12 cellular contexts compared by ENCODE assay signal in genomic region chr13:32228330-32229041, GRCh38.
A peak's percentile ranks its signal among the peaks of the same experiment; 100 is the strongest.
DNase-seq lines count a peak whose midpoint lies in the region; ATAC-seq and TF ChIP-seq lines count a peak whose summit lies in the region.
"Had no signal": no experiment of that assay in that cellular context is flagged by ENCODE, and none has a peak within 500 bp of the region (broad histone marks: within the 10 kb centered on the region; RNA-seq: fewer than 3 reads in every experiment).

No MANE protein-coding gene starts in this region.

- H3K27me3 Mint-ChIP-seq in activated T-cell treated with anti-CD3 and anti-CD28 coated beads, Interleukin-2, amount 50 U/mL, for 4 hours (ENCODE audit: low read depth) = no peaks in the 10 kb centered on the region
- H3K27me3 Mint-ChIP-seq in brain = no peaks in the 10 kb centered on the region

- peak overlapping the region in 4 of 5 experiments; percentile 30 to 63 (median 54) for H3K27ac Mint-ChIP-seq in brain

- H3K36me3 ChIP-seq in aorta (ENCODE audit: control insufficient read depth in 1 of 2, insufficient read depth in 2 of 2, low read length in 1 of 2) = peaks cover 3 to 4% of the 10 kb centered on the region in 2 donors
- H3K36me3 ChIP-seq: Peyer's patch had no signal

- no peaks in the 10 kb centered on the region for H3K9me3 ChIP-seq in aorta (ENCODE audit: control insufficient read depth, low read length)
- H3K9me3 ChIP-seq: esophagus squamous epithelium, Peyer's patch had no signal

- H3K4me1 Mint-ChIP-seq in activated T-cell treated with anti-CD3 and anti-CD28 coated beads, Interleukin-2, amount 50 U/mL, for 4 hours (ENCODE audit: low read depth) = no peaks in the 10 kb centered on the region
- H3K4me1 Mint-ChIP-seq in brain = peaks cover 34% of the 10 kb centered on the region

- no peak overlapping the region for H3K4me3 Mint-ChIP-seq in activated T-cell treated with anti-CD3 and anti-CD28 coated beads, Interleukin-2, amount 50 U/mL, for 4 hours
- no peak overlapping the region for H3K4me3 Mint-ChIP-seq in brain

- H3K27me3 ChIP-seq in aorta (ENCODE audit: control insufficient read depth in 1 of 2, insufficient read depth in 2 of 2, low read length in 1 of 2) = no peaks in the 10 kb centered on the region
- H3K27me3 ChIP-seq: esophagus squamous epithelium, Peyer's patch had no signal

- no peak overlapping the region for H3K27ac ChIP-seq in aorta (ENCODE audit: low read depth in 1 of 2, low read length in 2 of 2)
- H3K27ac ChIP-seq: esophagus squamous epithelium, Peyer's patch had no signal

- no peak overlapping the region for H3K4me3 ChIP-seq in aorta (ENCODE audit: low read length in 2 of 2)
- H3K4me3 ChIP-seq: esophagus squamous epithelium, Peyer's patch had no signal

- no peak for TF ChIP-seq CTCF in brain (conservative IDR thresholded peaks at IDR 0.05)

- DNase-seq in activated T-cell treated with anti-CD3 and anti-CD28 coated beads for 48 hours (ENCODE audit: low read depth) (peak; percentile 4), NCI-H2196 treated with DMSO at 0.1 percent for 48 hours (lab: John Stamatoyannopoulos, UW; ENCODE audit: unreplicated experiment) (peak; percentile 60), pons (ENCODE audit: low spot score) (peak; percentile 28), aorta (no peak)
- DNase-seq in activated T-cell treated with anti-CD3 and anti-CD28 coated beads, Interleukin-2, amount 50 U/mL, for 4 hours = no peak
- DNase-seq: activated CD4-positive, alpha-beta T cell treated with anti-CD3 and anti-CD28 coated beads, Interleukin-2, amount 50 U/mL, for 1 hour; esophagus squamous epithelium; left ventricle myocardium superior; Peyer's patch had no signal

- peaks cover 4% of the 10 kb centered on the region for H3K36me3 Mint-ChIP-seq in activated T-cell treated with anti-CD3 and anti-CD28 coated beads, Interleukin-2, amount 50 U/mL, for 4 hours (ENCODE audit: insufficient read depth)
- peaks cover 91% of the 10 kb centered on the region for H3K36me3 Mint-ChIP-seq in brain

- WGBS in aorta, 2 donors = 76 to 84% methylated on average over 5 of the region's 5 CpGs

- intact Hi-C loops in aorta (cut with DNase I) = loop anchor here in 1 of 2 donors (5.0 kb wide), 1 partner anchor 426 kb away; no protein-coding TSS in a partner anchor

- no peak for ATAC-seq in activated T-cell treated with anti-CD3 and anti-CD28 coated beads, Interleukin-2, amount 50 U/mL, for 4 hours
- ATAC-seq in GM21360 (IDR thresholded peaks at IDR 0.05; ENCODE audit: unreplicated experiment) (no peak), GM18861 (IDR thresholded peaks at IDR 0.05; ENCODE audit: unreplicated experiment) (no peak), aorta (ENCODE audit: low FRiP score) (no peak)

- H3K9me3 Mint-ChIP-seq in activated T-cell treated with anti-CD3 and anti-CD28 coated beads, Interleukin-2, amount 50 U/mL, for 4 hours = no peaks in the 10 kb centered on the region
- peaks cover 0 to 3% (median 0%) of the 10 kb centered on the region in 5 experiments for H3K9me3 Mint-ChIP-seq in brain

- H3K4me1 ChIP-seq in aorta (ENCODE audit: control insufficient read depth in 1 of 2, insufficient read depth in 2 of 2, low read length in 2 of 2) = peaks cover 1 to 3% of the 10 kb centered on the region in 2 donors
- H3K4me1 ChIP-seq: esophagus squamous epithelium, Peyer's patch had no signal

Comparison
In these comparisons a context has a peak if more than half of its experiments do, and no peak if none do; other contexts are left out.
1. DNase-seq: peak in activated T-cell treated with anti-CD3 and anti-CD28 coated beads for 48 hours (single experiment), NCI-H2196 treated with DMSO at 0.1 percent for 48 hours (single experiment) and pons (single experiment); none in activated T-cell treated with anti-CD3 and anti-CD28 coated beads, Interleukin-2, amount 50 U/mL, for 4 hours (single experiment) and aorta (0 of 2).